17 cellular contexts compared by ENCODE assay signal in genomic region chr14:36055681-36056225, GRCh38.
A peak's percentile ranks its signal among the peaks of the same experiment; 100 is the strongest.
DNase-seq lines count a peak whose midpoint lies in the region; ATAC-seq, FAIRE-seq and TF ChIP-seq lines count a peak whose summit lies in the region.
"Had no signal": no experiment of that assay in that cellular context is flagged by ENCODE, and none has a peak within 500 bp of the region (broad histone marks: within the 10 kb centered on the region; RNA-seq: fewer than 3 reads in every experiment).

No MANE protein-coding gene starts in this region.

- H3K4me3 ChIP-seq in GM23248 (no peak overlapping the region), astrocyte (ENCODE audit: insufficient read depth, low read depth, low read length) (no peak overlapping the region), skeletal muscle tissue (ENCODE audit: low read length in 3 of 3) (no peak overlapping the region)
- no peak overlapping the region for H3K4me3 ChIP-seq in effector memory CD4-positive, alpha-beta T cell (ENCODE audit: insufficient read depth, low read depth, low read length, poor library complexity, severe bottlenecking)
- H3K4me3 ChIP-seq: K562 had no signal

- no peaks in the 10 kb centered on the region for H3K4me1 ChIP-seq in GM23248 (ENCODE audit: insufficient read depth)
- peaks cover 4% of the 10 kb centered on the region for H3K4me1 ChIP-seq in astrocyte (ENCODE audit: insufficient read depth, low read length)
- H3K4me1 ChIP-seq in skeletal muscle tissue (ENCODE audit: control insufficient read depth in 3 of 3, insufficient read depth in 3 of 3, low read length in 3 of 3) = peaks cover 0 to 4% (median 0%) of the 10 kb centered on the region in 3 donors
- no peaks in the 10 kb centered on the region for H3K4me1 ChIP-seq in effector memory CD4-positive, alpha-beta T cell (ENCODE audit: control insufficient read depth, insufficient read depth, low read length, poor library complexity, severe bottlenecking)

- no peaks in the 10 kb centered on the region for H3K9me3 Mint-ChIP-seq in astrocyte (ENCODE audit: unreplicated experiment)
- H3K9me3 Mint-ChIP-seq: CD14-positive monocyte; CD8-positive, alpha-beta T cell had no signal

- H3K4me2 ChIP-seq in GM23248 (ENCODE audit: unreplicated experiment) (no peak overlapping the region), astrocyte (ENCODE audit: low read length) (no peak overlapping the region)

- no peaks in the 10 kb centered on the region for H3K36me3 ChIP-seq in GM23248 (ENCODE audit: low read depth)
- H3K36me3 ChIP-seq in astrocyte (ENCODE audit: insufficient read depth, low read length) = no peaks in the 10 kb centered on the region
- H3K36me3 ChIP-seq in skeletal muscle tissue (ENCODE audit: control insufficient read depth in 3 of 3, insufficient read depth in 3 of 3, low read length in 3 of 3) = no peaks in the 10 kb centered on the region
- H3K36me3 ChIP-seq in effector memory CD4-positive, alpha-beta T cell (ENCODE audit: control insufficient read depth, insufficient read depth, low read length) = no peaks in the 10 kb centered on the region

- no peak for TF ChIP-seq CTCF in astrocyte (IDR thresholded peaks at IDR 0.05; ENCODE audit: insufficient read depth, low read depth, low read length)

- H3K9ac ChIP-seq in GM23248 (no peak overlapping the region), astrocyte (ENCODE audit: low read length) (no peak overlapping the region), skeletal muscle tissue (ENCODE audit: low read depth in 1 of 3, low read length in 3 of 3) (no peak overlapping the region)

- H3K79me2 ChIP-seq in GM23248 (ENCODE audit: insufficient read depth) (no peaks in the 10 kb centered on the region), astrocyte (ENCODE audit: insufficient read depth, low read length) (no peaks in the 10 kb centered on the region)

- in situ Hi-C loops in GM23248 (cut with MboI) = no loop called here

- H3K27ac Mint-ChIP-seq in astrocyte (ENCODE audit: unreplicated experiment) = no peak overlapping the region
- H3K27ac Mint-ChIP-seq: CD14-positive monocyte; CD8-positive, alpha-beta T cell had no signal

- H3F3A ChIP-seq in GM23248 (ENCODE audit: insufficient read depth) = no peaks in the 10 kb centered on the region

- H2AFZ ChIP-seq in GM23248 = no peak overlapping the region
- no peak overlapping the region for H2AFZ ChIP-seq in astrocyte (ENCODE audit: low read depth, low read length)

- no peak for ATAC-seq in HG03460 (IDR thresholded peaks at IDR 0.05; ENCODE audit: unreplicated experiment)
- ATAC-seq: CD8-positive, alpha-beta T cell; HCT116; K562 had no signal

- H3K4me3 Mint-ChIP-seq in astrocyte (ENCODE audit: unreplicated experiment) = no peak overlapping the region
- H3K4me3 Mint-ChIP-seq: CD14-positive monocyte; CD8-positive, alpha-beta T cell had no signal

- FAIRE-seq in astrocyte (lab: Jason Lieb, UNC) = no peak
- FAIRE-seq: D721Med, GM18507, K562 had no signal

- H4K20me1 ChIP-seq in GM23248 (ENCODE audit: insufficient read depth) (no peaks in the 10 kb centered on the region), astrocyte (ENCODE audit: insufficient read depth, low read length) (no peaks in the 10 kb centered on the region)

- no peak overlapping the region for H3K27ac ChIP-seq in GM23248
- H3K27ac ChIP-seq in astrocyte (ENCODE audit: low read depth, low read length) = no peak overlapping the region
- peak overlapping the region; percentile 14 for H3K27ac ChIP-seq in skeletal muscle tissue (ENCODE audit: low read depth, low read length)
- H3K27ac ChIP-seq in effector memory CD4-positive, alpha-beta T cell (ENCODE audit: insufficient read depth, low read length, poor library complexity, severe bottlenecking) = no peak overlapping the region

- H3K27me3 Mint-ChIP-seq in astrocyte (ENCODE audit: low read depth, unreplicated experiment) = peaks cover 3% of the 10 kb centered on the region

- DNase-seq in GM23248 = peak; percentile 8
- DNase-seq in astrocyte (ENCODE audit: low read depth) = peak; percentile 13
- DNase-seq in fibroblast of peridontal ligament (ENCODE audit: extremely low read depth) = peak; percentile 5
- DNase-seq in EL = no peak
- no peak for DNase-seq in effector memory CD4-positive, alpha-beta T cell
- no peak for DNase-seq in anterior cingulate cortex (lab: John Stamatoyannopoulos, UW)
- DNase-seq: CD8-positive, alpha-beta T cell; COR-L47; DMS153; DMS79 treated with DMSO at 0.1 percent for 48 hours had no signal

- H3K36me3 Mint-ChIP-seq in astrocyte (ENCODE audit: low read depth, unreplicated experiment) = no peaks in the 10 kb centered on the region
- H3K36me3 Mint-ChIP-seq: CD14-positive monocyte; CD8-positive, alpha-beta T cell had no signal

- H3K9me2 ChIP-seq in GM23248 (ENCODE audit: insufficient read depth) = no peaks in the 10 kb centered on the region

- 15 to 18% methylated on average over 3 of the region's 3 CpGs for WGBS in GM23248 (ENCODE audit: low coverage in 1 of 2, low lambda C conversion rate in 2 of 2, missing lambda C conversion rate in 2 of 2), 2 experiments

- no peaks in the 10 kb centered on the region for H3K9me3 ChIP-seq in GM23248 (ENCODE audit: low read depth)
- H3K9me3 ChIP-seq in astrocyte (ENCODE audit: insufficient read depth, low read depth, low read length) = no peaks in the 10 kb centered on the region
- no peaks in the 10 kb centered on the region for H3K9me3 ChIP-seq in skeletal muscle tissue (ENCODE audit: control insufficient read depth in 3 of 3, low read length in 3 of 3)
- H3K9me3 ChIP-seq in effector memory CD4-positive, alpha-beta T cell (ENCODE audit: control insufficient read depth, low read length) = no peaks in the 10 kb centered on the region

- peaks cover 10% of the 10 kb centered on the region; the same call in 1 of the 2 replicates for H3K27me3 ChIP-seq in GM23248 (replicated peaks; ENCODE audit: insufficient read depth)
- H3K27me3 ChIP-seq in astrocyte (ENCODE audit: insufficient read depth, low read length) = no peaks in the 10 kb centered on the region
- H3K27me3 ChIP-seq in skeletal muscle tissue (ENCODE audit: control insufficient read depth in 3 of 3, insufficient read depth in 3 of 3, low read length in 3 of 3) = no peaks in the 10 kb centered on the region
- H3K27me3 ChIP-seq in effector memory CD4-positive, alpha-beta T cell (replicated peaks; ENCODE audit: control insufficient read depth, insufficient read depth, low read length, poor library complexity, severe bottlenecking) = no peaks in the 10 kb centered on the region

- H3K4me1 Mint-ChIP-seq in astrocyte (ENCODE audit: low read depth, unreplicated experiment) = peaks cover 5% of the 10 kb centered on the region
- H3K4me1 Mint-ChIP-seq: CD14-positive monocyte had no signal

Comparison
In these comparisons a context has a peak if more than half of its experiments do, and no peak if none do; other contexts are left out.
1. DNase-seq: peak in GM23248 (single experiment), astrocyte (single experiment) and fibroblast of peridontal ligament (single experiment); none in EL (single experiment), effector memory CD4-positive, alpha-beta T cell (0 of 3) and anterior cingulate cortex (0 of 58).